In genomic region chr1:119090250-119090649, GRCh38 we compare ENCODE assay signal across 28 cellular contexts.
"Had no signal": no experiment of that assay in that cellular context is flagged by ENCODE, and none has a peak within 500 bp of the region (broad histone marks: within the 10 kb centered on the region; RNA-seq: fewer than 3 reads in every experiment).

No MANE protein-coding gene starts in this region.

- FAIRE-seq: colon, endometrium, frontal cortex had no signal

- H3K4me3 Mint-ChIP-seq: dendritic cell treated with granulocyte-macrophage colony-stimulating factor and Interleukin-4, amounts not matched to agents 40 ng/mL and 50 ng/mL, for 4 days; effector memory CD8-positive, alpha-beta T cell; endodermal cell had no signal

- H3K9me3 ChIP-seq: colonic mucosa, gastrocnemius medialis, gastroesophageal sphincter had no signal

- H3K27me3 ChIP-seq: colonic mucosa, dorsolateral prefrontal cortex, esophagus muscularis mucosa, esophagus squamous epithelium, foreskin keratinocyte, gastrocnemius medialis, gastroesophageal sphincter, heart left ventricle, heart right ventricle had no signal

- ATAC-seq: effector memory CD8-positive, alpha-beta T cell; esophagus mucosa; foreskin keratinocyte; gastrocnemius medialis; gastroesophageal sphincter; heart left ventricle; heart right ventricle had no signal

- H3K27me3 Mint-ChIP-seq: dendritic cell treated with granulocyte-macrophage colony-stimulating factor and Interleukin-4, amounts not matched to agents 40 ng/mL and 50 ng/mL, for 4 days; effector memory CD8-positive, alpha-beta T cell had no signal

- H3K36me3 ChIP-seq: colonic mucosa, esophagus muscularis mucosa, esophagus squamous epithelium, gastrocnemius medialis, gastroesophageal sphincter, heart left ventricle, heart right ventricle had no signal

- H3K9me3 Mint-ChIP-seq: dendritic cell treated with granulocyte-macrophage colony-stimulating factor and Interleukin-4, amounts not matched to agents 40 ng/mL and 50 ng/mL, for 4 days; endodermal cell had no signal

- H3K27ac ChIP-seq: colonic mucosa, coronary artery, dorsolateral prefrontal cortex, epithelial cell of prostate, esophagus muscularis mucosa, esophagus squamous epithelium, foreskin keratinocyte, gastrocnemius medialis, gastroesophageal sphincter, heart left ventricle, heart right ventricle had no signal

- H3K4me1 ChIP-seq: colonic mucosa, esophagus squamous epithelium, foreskin keratinocyte had no signal

- H3K27ac Mint-ChIP-seq: dendritic cell treated with granulocyte-macrophage colony-stimulating factor and Interleukin-4, amounts not matched to agents 40 ng/mL and 50 ng/mL, for 4 days; effector memory CD8-positive, alpha-beta T cell; endodermal cell had no signal

- DNase-seq: colonic mucosa; cortex of kidney; dermis blood vessel endothelial cell; dorsolateral prefrontal cortex; effector CD4-positive, alpha-beta T cell; effector CD8-positive, alpha-beta T cell; effector memory CD4-positive, alpha-beta T cell; effector memory CD8-positive, alpha-beta T cell; endodermal cell; erythroblast; esophagus squamous epithelium; foreskin fibroblast; foreskin keratinocyte; foreskin melanocyte; gastrocnemius medialis; glutamatergic neuron; head of caudate nucleus; heart left ventricle; heart right ventricle had no signal

- H3K4me3 ChIP-seq: colonic mucosa, coronary artery, dorsolateral prefrontal cortex, esophagus muscularis mucosa, esophagus squamous epithelium, gastrocnemius medialis, gastroesophageal sphincter, heart left ventricle, heart right ventricle had no signal
